In genomic region chr12:132710422-132711168, GRCh38 we compare ENCODE assay signal across 1 cellular context.
A peak's percentile ranks its signal among the peaks of the same experiment; 100 is the strongest.
TF ChIP-seq lines count a peak whose summit lies in the region.

Gene PGAM5, plus strand, starts transcription at chr12:132710842. Its CDS starts 35 bp downstream, at chr12:132710877.

TF ChIP-seq in HepG2, 621 proteins besides CTCF, POLR2A, EP300 and RAD21 (continued from another document and continues in another):
- peak; percentile 57; the same call in 1 of the 2 replicates for TF ChIP-seq ZBED4 (CRISPR knock-in tag; IDR thresholded peaks at IDR 0.05; ENCODE audit: borderline replicate concordance)
- TF ChIP-seq MAZ (IDR thresholded peaks at IDR 0.05; ENCODE audit: borderline replicate concordance, low read depth, low read length): no peak
- peak; percentile 67 for TF ChIP-seq MAZ (CRISPR knock-in tag; IDR thresholded peaks at IDR 0.05; ENCODE audit: low read depth)
- TF ChIP-seq ZBTB21 (CRISPR knock-in tag; IDR thresholded peaks at IDR 0.05): no peak
- peak; percentile 8; the same call in 1 of the 2 replicates for TF ChIP-seq ZNF670 (CRISPR knock-in tag; IDR thresholded peaks at IDR 0.05; ENCODE audit: borderline replicate concordance)
- TF ChIP-seq IRX3 (CRISPR knock-in tag; IDR thresholded peaks at IDR 0.05; ENCODE audit: borderline replicate concordance, low read depth): peak; percentile 83; the same call in 1 of the 2 replicates
- peak; percentile 84; the same call in 1 of the 2 replicates for TF ChIP-seq ZNF678 (CRISPR knock-in tag; IDR thresholded peaks at IDR 0.05)
- TF ChIP-seq CBX1 (IDR thresholded peaks at IDR 0.05; ENCODE audit: low read depth): no peak
- no peak for TF ChIP-seq ZNF30 (CRISPR knock-in tag; IDR thresholded peaks at IDR 0.05)
- TF ChIP-seq, protein P1, sequence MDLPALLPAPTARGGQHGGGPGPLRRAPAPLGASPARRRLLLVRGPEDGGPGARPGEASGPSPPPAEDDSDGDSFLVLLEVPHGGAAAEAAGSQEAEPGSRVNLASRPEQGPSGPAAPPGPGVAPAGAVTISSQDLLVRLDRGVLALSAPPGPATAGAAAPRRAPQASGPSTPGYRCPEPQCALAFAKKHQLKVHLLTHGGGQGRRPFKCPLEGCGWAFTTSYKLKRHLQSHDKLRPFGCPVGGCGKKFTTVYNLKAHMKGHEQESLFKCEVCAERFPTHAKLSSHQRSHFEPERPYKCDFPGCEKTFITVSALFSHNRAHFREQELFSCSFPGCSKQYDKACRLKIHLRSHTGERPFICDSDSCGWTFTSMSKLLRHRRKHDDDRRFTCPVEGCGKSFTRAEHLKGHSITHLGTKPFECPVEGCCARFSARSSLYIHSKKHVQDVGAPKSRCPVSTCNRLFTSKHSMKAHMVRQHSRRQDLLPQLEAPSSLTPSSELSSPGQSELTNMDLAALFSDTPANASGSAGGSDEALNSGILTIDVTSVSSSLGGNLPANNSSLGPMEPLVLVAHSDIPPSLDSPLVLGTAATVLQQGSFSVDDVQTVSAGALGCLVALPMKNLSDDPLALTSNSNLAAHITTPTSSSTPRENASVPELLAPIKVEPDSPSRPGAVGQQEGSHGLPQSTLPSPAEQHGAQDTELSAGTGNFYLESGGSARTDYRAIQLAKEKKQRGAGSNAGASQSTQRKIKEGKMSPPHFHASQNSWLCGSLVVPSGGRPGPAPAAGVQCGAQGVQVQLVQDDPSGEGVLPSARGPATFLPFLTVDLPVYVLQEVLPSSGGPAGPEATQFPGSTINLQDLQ (CRISPR knock-in tag; IDR thresholded peaks at IDR 0.05): 0 out of 2 replicates have a peak, but pooled peaks have one; percentile 15
- TF ChIP-seq ZNF746 (CRISPR knock-in tag; IDR thresholded peaks at IDR 0.05): 0 out of 2 replicates have a peak, but pooled peaks have one; percentile 72
- no peak for TF ChIP-seq MLLT10 (CRISPR knock-in tag; IDR thresholded peaks at IDR 0.05)
- peak; percentile 72; the same call in 1 of the 2 replicates for TF ChIP-seq NR0B2 (CRISPR knock-in tag; IDR thresholded peaks at IDR 0.05)
- TF ChIP-seq FOXA1 (IDR thresholded peaks at IDR 0.05): no peak
- TF ChIP-seq FOXA1 (CRISPR knock-in tag; IDR thresholded peaks at IDR 0.05): peak; percentile 38; the same call in 1 of the 2 replicates
- TF ChIP-seq HNRNPK (IDR thresholded peaks at IDR 0.05; ENCODE audit: low read depth, low read length, poor library complexity, severe bottlenecking): peak; percentile 46
- TF ChIP-seq ZFYVE20 (CRISPR knock-in tag; IDR thresholded peaks at IDR 0.05; ENCODE audit: borderline replicate concordance, low read depth): no peak
- TF ChIP-seq ZNF747 (CRISPR knock-in tag; IDR thresholded peaks at IDR 0.05; ENCODE audit: borderline replicate concordance): peak; percentile 42; the same call in 1 of the 2 replicates
- no peak for TF ChIP-seq DMTF1 (CRISPR knock-in tag; IDR thresholded peaks at IDR 0.05)
- TF ChIP-seq ZNF800 (CRISPR knock-in tag; IDR thresholded peaks at IDR 0.05): peak; percentile 41; the same call in 1 of the 2 replicates
- peak; percentile 95 for TF ChIP-seq TMF1 (CRISPR knock-in tag; IDR thresholded peaks at IDR 0.05; ENCODE audit: low read depth)
- peak; percentile 77 for TF ChIP-seq BRCA1 (CRISPR knock-in tag; IDR thresholded peaks at IDR 0.05)
- no peak for TF ChIP-seq ZNF468 (CRISPR knock-in tag; IDR thresholded peaks at IDR 0.05)
- 0 out of 2 replicates have a peak, but pooled peaks have one; percentile 64 for TF ChIP-seq STAT5B (CRISPR knock-in tag; IDR thresholded peaks at IDR 0.05)
- TF ChIP-seq TGIF2 (CRISPR knock-in tag; IDR thresholded peaks at IDR 0.05): peak; percentile 72; the same call in 1 of the 2 replicates
- TF ChIP-seq, protein P2, sequence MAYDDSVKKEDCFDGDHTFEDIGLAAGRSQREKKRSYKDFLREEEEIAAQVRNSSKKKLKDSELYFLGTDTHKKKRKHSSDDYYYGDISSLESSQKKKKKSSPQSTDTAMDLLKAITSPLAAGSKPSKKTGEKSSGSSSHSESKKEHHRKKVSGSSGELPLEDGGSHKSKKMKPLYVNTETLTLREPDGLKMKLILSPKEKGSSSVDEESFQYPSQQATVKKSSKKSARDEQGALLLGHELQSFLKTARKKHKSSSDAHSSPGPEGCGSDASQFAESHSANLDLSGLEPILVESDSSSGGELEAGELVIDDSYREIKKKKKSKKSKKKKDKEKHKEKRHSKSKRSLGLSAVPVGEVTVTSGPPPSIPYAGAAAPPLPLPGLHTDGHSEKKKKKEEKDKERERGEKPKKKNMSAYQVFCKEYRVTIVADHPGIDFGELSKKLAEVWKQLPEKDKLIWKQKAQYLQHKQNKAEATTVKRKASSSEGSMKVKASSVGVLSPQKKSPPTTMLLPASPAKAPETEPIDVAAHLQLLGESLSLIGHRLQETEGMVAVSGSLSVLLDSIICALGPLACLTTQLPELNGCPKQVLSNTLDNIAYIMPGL (CRISPR knock-in tag; IDR thresholded peaks at IDR 0.05; ENCODE audit: borderline replicate concordance in 1 of 2, low read depth in 1 of 2): peak; percentile 41 to 76; a peak in 3 of 4 replicates
- peak; percentile 54; the same call in 1 of the 2 replicates for TF ChIP-seq HOXA5 (CRISPR knock-in tag; IDR thresholded peaks at IDR 0.05)
- peak; percentile 89 for TF ChIP-seq KMT2B (CRISPR knock-in tag; IDR thresholded peaks at IDR 0.05)
- TF ChIP-seq MED1 (CRISPR knock-in tag; IDR thresholded peaks at IDR 0.05): peak; percentile 66
- TF ChIP-seq HNRNPLL (IDR thresholded peaks at IDR 0.05; ENCODE audit: low read depth, low read length, poor library complexity, severe bottlenecking): no peak
- peak; percentile 86 for TF ChIP-seq ZNF788 (CRISPR knock-in tag; IDR thresholded peaks at IDR 0.05; ENCODE audit: borderline replicate concordance)
- peak; percentile 84 for TF ChIP-seq SAP130 (CRISPR knock-in tag; IDR thresholded peaks at IDR 0.05; ENCODE audit: low read depth)
- TF ChIP-seq PREB (CRISPR knock-in tag; IDR thresholded peaks at IDR 0.05): 0 out of 2 replicates have a peak, but pooled peaks have one; percentile 15
- TF ChIP-seq ZNF720 (CRISPR knock-in tag; IDR thresholded peaks at IDR 0.05): no peak
- TF ChIP-seq ZFP36L2 (CRISPR knock-in tag; IDR thresholded peaks at IDR 0.05): 0 out of 2 replicates have a peak, but pooled peaks have one; percentile 78
- TF ChIP-seq ZNF230 (CRISPR knock-in tag; IDR thresholded peaks at IDR 0.05): 0 out of 2 replicates have a peak, but pooled peaks have one; percentile 27
- no peak for TF ChIP-seq STAG1 (CRISPR knock-in tag; IDR thresholded peaks at IDR 0.05)
- TF ChIP-seq, protein P3, sequence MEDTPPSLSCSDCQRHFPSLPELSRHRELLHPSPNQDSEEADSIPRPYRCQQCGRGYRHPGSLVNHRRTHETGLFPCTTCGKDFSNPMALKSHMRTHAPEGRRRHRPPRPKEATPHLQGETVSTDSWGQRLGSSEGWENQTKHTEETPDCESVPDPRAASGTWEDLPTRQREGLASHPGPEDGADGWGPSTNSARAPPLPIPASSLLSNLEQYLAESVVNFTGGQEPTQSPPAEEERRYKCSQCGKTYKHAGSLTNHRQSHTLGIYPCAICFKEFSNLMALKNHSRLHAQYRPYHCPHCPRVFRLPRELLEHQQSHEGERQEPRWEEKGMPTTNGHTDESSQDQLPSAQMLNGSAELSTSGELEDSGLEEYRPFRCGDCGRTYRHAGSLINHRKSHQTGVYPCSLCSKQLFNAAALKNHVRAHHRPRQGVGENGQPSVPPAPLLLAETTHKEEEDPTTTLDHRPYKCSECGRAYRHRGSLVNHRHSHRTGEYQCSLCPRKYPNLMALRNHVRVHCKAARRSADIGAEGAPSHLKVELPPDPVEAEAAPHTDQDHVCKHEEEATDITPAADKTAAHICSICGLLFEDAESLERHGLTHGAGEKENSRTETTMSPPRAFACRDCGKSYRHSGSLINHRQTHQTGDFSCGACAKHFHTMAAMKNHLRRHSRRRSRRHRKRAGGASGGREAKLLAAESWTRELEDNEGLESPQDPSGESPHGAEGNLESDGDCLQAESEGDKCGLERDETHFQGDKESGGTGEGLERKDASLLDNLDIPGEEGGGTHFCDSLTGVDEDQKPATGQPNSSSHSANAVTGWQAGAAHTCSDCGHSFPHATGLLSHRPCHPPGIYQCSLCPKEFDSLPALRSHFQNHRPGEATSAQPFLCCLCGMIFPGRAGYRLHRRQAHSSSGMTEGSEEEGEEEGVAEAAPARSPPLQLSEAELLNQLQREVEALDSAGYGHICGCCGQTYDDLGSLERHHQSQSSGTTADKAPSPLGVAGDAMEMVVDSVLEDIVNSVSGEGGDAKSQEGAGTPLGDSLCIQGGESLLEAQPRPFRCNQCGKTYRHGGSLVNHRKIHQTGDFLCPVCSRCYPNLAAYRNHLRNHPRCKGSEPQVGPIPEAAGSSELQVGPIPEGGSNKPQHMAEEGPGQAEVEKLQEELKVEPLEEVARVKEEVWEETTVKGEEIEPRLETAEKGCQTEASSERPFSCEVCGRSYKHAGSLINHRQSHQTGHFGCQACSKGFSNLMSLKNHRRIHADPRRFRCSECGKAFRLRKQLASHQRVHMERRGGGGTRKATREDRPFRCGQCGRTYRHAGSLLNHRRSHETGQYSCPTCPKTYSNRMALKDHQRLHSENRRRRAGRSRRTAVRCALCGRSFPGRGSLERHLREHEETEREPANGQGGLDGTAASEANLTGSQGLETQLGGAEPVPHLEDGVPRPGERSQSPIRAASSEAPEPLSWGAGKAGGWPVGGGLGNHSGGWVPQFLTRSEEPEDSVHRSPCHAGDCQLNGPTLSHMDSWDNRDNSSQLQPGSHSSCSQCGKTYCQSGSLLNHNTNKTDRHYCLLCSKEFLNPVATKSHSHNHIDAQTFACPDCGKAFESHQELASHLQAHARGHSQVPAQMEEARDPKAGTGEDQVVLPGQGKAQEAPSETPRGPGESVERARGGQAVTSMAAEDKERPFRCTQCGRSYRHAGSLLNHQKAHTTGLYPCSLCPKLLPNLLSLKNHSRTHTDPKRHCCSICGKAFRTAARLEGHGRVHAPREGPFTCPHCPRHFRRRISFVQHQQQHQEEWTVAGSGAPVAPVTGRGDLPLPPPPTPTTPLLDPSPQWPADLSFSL (CRISPR knock-in tag; IDR thresholded peaks at IDR 0.05): no peak
